ENCODE assay signal across 1 cellular context in genomic region chr11:102192349-102193066, GRCh38.
TF ChIP-seq lines count a peak whose summit lies in the region.

No MANE protein-coding gene starts in this region.

TF ChIP-seq in IMR-90, 13 proteins besides CTCF, POLR2A, EP300 and RAD21:
- TF ChIP-seq RCOR1 (IDR thresholded peaks at IDR 0.05; ENCODE audit: insufficient replicate concordance, low read length) = no peak
- no peak for TF ChIP-seq NFE2L2 (IDR thresholded peaks at IDR 0.05; ENCODE audit: low read depth, low read length)
- TF ChIP-seq MAZ (IDR thresholded peaks at IDR 0.05; ENCODE audit: borderline replicate concordance, low read depth, low read length) = no peak
- no peak for TF ChIP-seq CEBPB (IDR thresholded peaks at IDR 0.05; ENCODE audit: low read depth, low read length)
- TF ChIP-seq, protein P1, sequence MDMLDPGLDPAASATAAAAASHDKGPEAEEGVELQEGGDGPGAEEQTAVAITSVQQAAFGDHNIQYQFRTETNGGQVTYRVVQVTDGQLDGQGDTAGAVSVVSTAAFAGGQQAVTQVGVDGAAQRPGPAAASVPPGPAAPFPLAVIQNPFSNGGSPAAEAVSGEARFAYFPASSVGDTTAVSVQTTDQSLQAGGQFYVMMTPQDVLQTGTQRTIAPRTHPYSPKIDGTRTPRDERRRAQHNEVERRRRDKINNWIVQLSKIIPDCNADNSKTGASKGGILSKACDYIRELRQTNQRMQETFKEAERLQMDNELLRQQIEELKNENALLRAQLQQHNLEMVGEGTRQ (IDR thresholded peaks at IDR 0.05; ENCODE audit: low read depth, low read length) = no peak
- TF ChIP-seq MAFK (IDR thresholded peaks at IDR 0.05; ENCODE audit: low read depth, low read length) = no peak
- no peak for TF ChIP-seq MXI1 (IDR thresholded peaks at IDR 0.05; ENCODE audit: borderline replicate concordance, low read depth, low read length)
- no peak for TF ChIP-seq BHLHE40 (IDR thresholded peaks at IDR 0.05; ENCODE audit: low read depth, low read length)
